28 cellular contexts compared by ENCODE assay signal in the genomic region with DNA sequence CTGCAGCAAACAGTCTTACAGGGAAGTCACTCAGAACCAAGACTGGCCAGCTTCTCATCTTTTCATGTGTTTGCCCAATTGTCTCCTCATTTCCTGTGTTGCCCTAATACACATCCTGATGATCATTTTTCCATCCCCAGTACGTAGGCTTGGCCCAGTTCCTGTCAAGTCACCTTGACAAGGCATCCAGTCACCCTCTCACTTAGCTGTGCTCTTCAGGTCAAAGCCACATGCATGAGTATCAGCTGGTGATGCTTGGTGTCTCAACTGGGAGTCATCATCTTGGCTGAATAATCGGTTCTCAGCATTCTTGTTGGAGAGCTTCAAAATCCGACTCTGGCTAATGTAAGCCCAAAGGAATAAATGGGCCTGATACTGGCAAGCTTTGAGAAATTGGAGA.
"Had no signal": no experiment of that assay in that cellular context is flagged by ENCODE, and none has a peak within 500 bp of the region (broad histone marks: within the 10 kb centered on the region; RNA-seq: fewer than 3 reads in every experiment).

No MANE protein-coding gene starts in this region.

- H3K4me3 Mint-ChIP-seq: activated naive CD8-positive, alpha-beta T cell; activated T-cell treated with anti-CD3 and anti-CD28 coated beads, Interleukin-2, amount 50 U/mL, for 24 hours; activated T-cell treated with anti-CD3 and anti-CD28 coated beads, Interleukin-2, amount 50 U/mL, for 72 hours; dendritic cell treated with granulocyte-macrophage colony-stimulating factor and Interleukin-4, amounts not matched to agents 40 ng/mL and 50 ng/mL, for 4 days; effector memory CD8-positive, alpha-beta T cell had no signal

- H3K9me3 Mint-ChIP-seq: activated T-cell treated with anti-CD3 and anti-CD28 coated beads, Interleukin-2, amount 50 U/mL, for 24 hours; activated T-cell treated with anti-CD3 and anti-CD28 coated beads, Interleukin-2, amount 50 U/mL, for 72 hours; dendritic cell treated with granulocyte-macrophage colony-stimulating factor and Interleukin-4, amounts not matched to agents 40 ng/mL and 50 ng/mL, for 4 days; effector memory CD8-positive, alpha-beta T cell had no signal

- H3K27me3 ChIP-seq: brain microvascular endothelial cell, dorsolateral prefrontal cortex, gastrocnemius medialis, heart left ventricle had no signal

- H3K4me3 ChIP-seq: coronary artery, dorsolateral prefrontal cortex, gastrocnemius medialis, heart left ventricle had no signal

- H3K27ac ChIP-seq: brain microvascular endothelial cell, coronary artery, dorsolateral prefrontal cortex, gastrocnemius medialis, heart left ventricle had no signal

- H3K4me1 ChIP-seq: gastrocnemius medialis, heart left ventricle had no signal

- H3K9me3 ChIP-seq: gastrocnemius medialis, heart left ventricle had no signal

- H3K36me3 Mint-ChIP-seq: activated naive CD8-positive, alpha-beta T cell had no signal

- DNase-seq: activated CD4-positive, alpha-beta T cell treated with anti-CD3 and anti-CD28 coated beads for 4 hours; activated CD4-positive, alpha-beta T cell treated with anti-CD3 and anti-CD28 coated beads, Interleukin-2, amount 50 U/mL, for 1 hour; activated CD4-positive, alpha-beta T cell treated with anti-CD3 and anti-CD28 coated beads, Interleukin-2, amount 50 U/mL, for 48 hours; activated CD4-positive, CD25-positive, alpha-beta regulatory T cell; activated CD4-positive, CD25-positive, alpha-beta regulatory T cell treated with anti-CD3 and anti-CD28 coated beads, Interleukin-2, amount 50 U/mL, for 72 hours; activated CD8-positive, alpha-beta memory T cell treated with anti-CD3 and anti-CD28 coated beads, Interleukin-2, amount 50 U/mL, for 48 hours; activated effector memory CD4-positive, alpha-beta T cell treated with Interleukin-2 at 50 U/mL for 16 hours; activated gamma-delta T cell treated with Interleukin-2 at 50 U/mL for 16 hours; activated naive CD4-positive, alpha-beta T cell treated with anti-CD3 and anti-CD28 coated beads, Interleukin-2, amount 50 U/mL, for 16 hours; activated naive CD4-positive, alpha-beta T cell treated with Interleukin-2 at 50 U/mL for 16 hours; activated T-cell treated with anti-CD3 and anti-CD28 coated beads for 4 hours; activated T-cell treated with anti-CD3 and anti-CD28 coated beads, Interleukin-2, amount 50 U/mL, for 24 hours; activated T-cell treated with anti-CD3 and anti-CD28 coated beads, Interleukin-2, amount 50 U/mL, for 72 hours; amniotic stem cell; anterior cingulate cortex; brain microvascular endothelial cell; caudate nucleus; dorsolateral prefrontal cortex; effector memory CD8-positive, alpha-beta T cell; foreskin fibroblast; gastrocnemius medialis; glutamatergic neuron; heart left ventricle; T-helper 2 cell had no signal

- H3K27ac Mint-ChIP-seq: activated naive CD8-positive, alpha-beta T cell; activated T-cell treated with anti-CD3 and anti-CD28 coated beads, Interleukin-2, amount 50 U/mL, for 24 hours; activated T-cell treated with anti-CD3 and anti-CD28 coated beads, Interleukin-2, amount 50 U/mL, for 72 hours; dendritic cell treated with granulocyte-macrophage colony-stimulating factor and Interleukin-4, amounts not matched to agents 40 ng/mL and 50 ng/mL, for 4 days; effector memory CD8-positive, alpha-beta T cell had no signal

- H3K36me3 ChIP-seq: brain microvascular endothelial cell, gastrocnemius medialis, heart left ventricle had no signal

- ATAC-seq: effector memory CD8-positive, alpha-beta T cell; esophagus mucosa; gastrocnemius medialis; heart left ventricle had no signal

- H3K27me3 Mint-ChIP-seq: activated naive CD8-positive, alpha-beta T cell; activated T-cell treated with anti-CD3 and anti-CD28 coated beads, Interleukin-2, amount 50 U/mL, for 24 hours; dendritic cell treated with granulocyte-macrophage colony-stimulating factor and Interleukin-4, amounts not matched to agents 40 ng/mL and 50 ng/mL, for 4 days; effector memory CD8-positive, alpha-beta T cell had no signal
